24 cellular contexts compared by ENCODE assay signal in genomic region chr17:36464765-36465088, GRCh38.
"Had no signal": no experiment of that assay in that cellular context is flagged by ENCODE, and none has a peak within 500 bp of the region (broad histone marks: within the 10 kb centered on the region; RNA-seq: fewer than 3 reads in every experiment).

No MANE protein-coding gene starts in this region.

- ATAC-seq: gastroesophageal sphincter had no signal

- H3K4me2 ChIP-seq: hepatocyte, neural progenitor cell had no signal

- H3K4me1 Mint-ChIP-seq: immature natural killer cell; naive thymus-derived CD4-positive, alpha-beta T cell; nephron; stimulated activated effector memory CD8-positive, alpha-beta T cell treated with anti-CD3 and anti-CD28 coated beads, Interleukin-12 subunit alpha, Interleukin-12 subunit beta, amount 100 ng/mL, for 72 hours had no signal

- H3K9me3 ChIP-seq: esophagus muscularis mucosa, heart left ventricle, prostate gland, sigmoid colon, stomach, thyroid gland had no signal

- H3K36me3 ChIP-seq: esophagus muscularis mucosa, gastroesophageal sphincter, heart left ventricle, neural progenitor cell, prostate gland, sigmoid colon, stomach, thyroid gland had no signal

- H3K27ac ChIP-seq: dorsolateral prefrontal cortex, esophagus muscularis mucosa, foreskin keratinocyte, gastroesophageal sphincter, heart left ventricle, hepatocyte, neural progenitor cell, prostate gland, sigmoid colon, stomach, thyroid gland had no signal

- H3K9me3 Mint-ChIP-seq: immature natural killer cell; nephron; neural progenitor cell; stimulated activated effector memory CD8-positive, alpha-beta T cell treated with anti-CD3 and anti-CD28 coated beads, Interleukin-12 subunit alpha, Interleukin-12 subunit beta, amount 100 ng/mL, for 72 hours had no signal

- DNase-seq: dorsolateral prefrontal cortex; effector CD8-positive, alpha-beta T cell; foreskin keratinocyte; heart left ventricle; immature natural killer cell; islet precursor cell; mesenchymal stem cell; midbrain; naive thymus-derived CD4-positive, alpha-beta T cell; right cardiac atrium; stimulated activated CD4-positive, alpha-beta T cell treated with anti-CD3 and anti-CD28 coated beads, Interleukin-2, amount 100 ng/mL, for 24 hours; stimulated activated CD4-positive, alpha-beta T cell treated with anti-CD3 and anti-CD28 coated beads, Interleukin-4, amount 100 ng/mL, for 24 hours; stimulated activated naive CD4-positive, alpha-beta T cell treated with Interleukin-2 at 50 U/mL for 16 hours; stomach; thyroid gland; trophoblast cell had no signal

- H3K4me1 ChIP-seq: foreskin keratinocyte, prostate gland had no signal

- H3K27ac Mint-ChIP-seq: immature natural killer cell; naive thymus-derived CD4-positive, alpha-beta T cell; nephron; neural progenitor cell; stimulated activated effector memory CD8-positive, alpha-beta T cell treated with anti-CD3 and anti-CD28 coated beads, Interleukin-12 subunit alpha, Interleukin-12 subunit beta, amount 100 ng/mL, for 72 hours had no signal

- H3K79me2 ChIP-seq: hepatocyte had no signal

- H3K36me3 Mint-ChIP-seq: neural progenitor cell; stimulated activated effector memory CD8-positive, alpha-beta T cell treated with anti-CD3 and anti-CD28 coated beads, Interleukin-12 subunit alpha, Interleukin-12 subunit beta, amount 100 ng/mL, for 72 hours had no signal

- H3K4me3 Mint-ChIP-seq: immature natural killer cell; naive thymus-derived CD4-positive, alpha-beta T cell; nephron; neural progenitor cell; stimulated activated effector memory CD8-positive, alpha-beta T cell treated with anti-CD3 and anti-CD28 coated beads, Interleukin-12 subunit alpha, Interleukin-12 subunit beta, amount 100 ng/mL, for 72 hours had no signal

- H3K4me3 ChIP-seq: esophagus muscularis mucosa, gastroesophageal sphincter, heart left ventricle, hepatocyte, neural progenitor cell, prostate gland, sigmoid colon, stomach, thyroid gland had no signal

- H2AFZ ChIP-seq: hepatocyte, neural progenitor cell had no signal
